Comparison of ENCODE assay signal across 8 cellular contexts in genomic region chr19:45509692-45510015, GRCh38. TPM values are rescaled to one million over a fixed set of nuclear protein-coding genes. Genes with fewer than 3 reads are reported as not detected.
DNase-seq lines count a peak whose midpoint lies in the region; TF ChIP-seq lines count a peak whose summit lies in the region.

No MANE protein-coding gene starts in this region.

- BruUV-seq in MCF 10A (replicated peaks; lab: Mats Ljungman, UMichigan): no TSS peak

- no peaks in the 10 kb centered on the region for H3K9me3 ChIP-seq in cardiac muscle cell (ENCODE audit: low read depth)
- no peaks in the 10 kb centered on the region for H3K9me3 ChIP-seq in mesodermal cell (ENCODE audit: control insufficient read depth, low read length)
- no peaks in the 10 kb centered on the region for H3K9me3 ChIP-seq in uterus

- no peaks in the 10 kb centered on the region for H3K27me3 Mint-ChIP-seq in MCF 10A (ENCODE audit: insufficient read depth, unreplicated experiment)

- peak overlapping the region; percentile 99 for H3K4me3 Mint-ChIP-seq in MCF 10A (ENCODE audit: unreplicated experiment)

- H3K36me3 Mint-ChIP-seq in MCF 10A (ENCODE audit: insufficient read depth, unreplicated experiment): peaks cover 12% of the 10 kb centered on the region

- H3K27me3 ChIP-seq in cardiac muscle cell: no peaks in the 10 kb centered on the region
- H3K27me3 ChIP-seq in uterus: no peaks in the 10 kb centered on the region

- no peaks in the 10 kb centered on the region for H3K9me3 Mint-ChIP-seq in MCF 10A (ENCODE audit: unreplicated experiment)

- 0% methylated on average over 2 of the region's 3 CpGs; no CpG with 5 or more reads in 1 of the 2 experiments for WGBS in mesodermal cell (ENCODE audit: insufficient coverage in 2 of 2), 2 experiments

- TF ChIP-seq CTCF in cardiac muscle cell (IDR thresholded peaks at IDR 0.05; ENCODE audit: low read depth, low read length) (no peak), MCF 10A (IDR thresholded peaks at IDR 0.05; ENCODE audit: unreplicated experiment) (no peak), uterus (IDR thresholded peaks at IDR 0.05) (no peak)

- POLR2A ChIA-PET in MCF 10A (lab: Yijun Ruan, JAX): interaction anchor here (0.6 to 1.5 kb wide), 5 partner anchors 24 to 353 kb away, joined by 3 to 4 read pairs (median 3); partner anchors contain the start of gene SYMPK

- no peaks in the 10 kb centered on the region for H3K4me1 ChIP-seq in cardiac muscle cell (ENCODE audit: low read depth)
- H3K4me1 ChIP-seq in mesodermal cell (ENCODE audit: control insufficient read depth, insufficient read depth, low read length, poor library complexity, severe bottlenecking): peaks cover 16% of the 10 kb centered on the region
- H3K4me1 ChIP-seq in uterus: peaks cover 0 to 8% of the 10 kb centered on the region in 2 donors

- H3K27ac ChIP-seq in cardiac muscle cell (peak overlapping the region; percentile 92), mesodermal cell (ENCODE audit: low read depth, low read length, severe bottlenecking) (peak overlapping the region; percentile 84), uterus (peak overlapping the region; percentile 83 to 96)

- peaks cover 34% of the 10 kb centered on the region for H3K4me1 Mint-ChIP-seq in MCF 10A (ENCODE audit: insufficient read depth, unreplicated experiment)

- CTCF ChIA-PET in MCF 10A (lab: Yijun Ruan, JAX): no interaction called here

- H3K4me3 ChIP-seq in cardiac muscle cell (peak overlapping the region; percentile 72), mesodermal cell (ENCODE audit: extremely low read depth, insufficient read depth, low read length, poor library complexity, severe bottlenecking) (peak overlapping the region; percentile 98), uterus (peak overlapping the region; percentile 74 to 91)

- TF ChIP-seq POLR2A in uterus (IDR thresholded peaks at IDR 0.05): no peak

- no peak for DNase-seq in cardiac muscle cell (ENCODE audit: low read depth in 1 of 2, low spot score in 1 of 2)
- no peak for DNase-seq in cardiac septum (ENCODE audit: low spot score)
- DNase-seq in MCF 10A (ENCODE audit: unreplicated experiment): no peak
- DNase-seq in uterus: no peak
- no peak for DNase-seq in NCI-H526 (lab: John Stamatoyannopoulos, UW)
- no peak for DNase-seq in central memory CD4-positive, alpha-beta T cell
- DNase-seq in LoVo (ENCODE audit: low spot score): no peak

- H3K27ac Mint-ChIP-seq in MCF 10A (ENCODE audit: low read depth, unreplicated experiment): peak overlapping the region; percentile 91

- H3K36me3 ChIP-seq in cardiac muscle cell: no peaks in the 10 kb centered on the region
- peaks cover 48% of the 10 kb centered on the region for H3K36me3 ChIP-seq in mesodermal cell (ENCODE audit: control insufficient read depth, insufficient read depth, low read length)
- no peaks in the 10 kb centered on the region for H3K36me3 ChIP-seq in uterus

- intact Hi-C loops in cardiac septum (cut with DNase I) (no loop called here), MCF 10A (cut with micrococcal nuclease) (loop anchor here (5.0 kb wide), 2 partner anchors 58 to 133 kb away; no protein-coding TSS in a partner anchor), uterus (cut with DNase I; ENCODE audit: low total_unique reads) (no loop called here)

RNA-seq across cellular contexts. Expression of gene VASP, which starts 2.4 kb away (rescaled TPM):
- total RNA-seq in cardiac muscle cell: 91.6 and 95.8 TPM in 2 replicates
- polyA plus RNA-seq in cardiac muscle cell: 72.4 and 83.3 TPM in 2 replicates
- total RNA-seq in cardiac septum: 60.4 TPM
- 168 and 178 TPM in 2 replicates for total RNA-seq in MCF 10A (2022)
- polyA plus RNA-seq in mesodermal cell (2013, experiment 1 of 2): 126 TPM
- polyA plus RNA-seq in mesodermal cell (2013, experiment 2 of 2): 106 TPM
- total RNA-seq in uterus: 100 to 1,000 TPM in 1 of 4 donors, 10 to 100 TPM in 3; 21.5 to 157 (median 38.3) TPM

RNA-seq across cellular contexts. Expression of gene PPM1N, which starts 11.4 kb away (rescaled TPM):
- total RNA-seq in cardiac muscle cell: 1.3 and 2.9 TPM in 2 replicates
- 1.2 and 4.0 TPM in 2 replicates for polyA plus RNA-seq in cardiac muscle cell
- 0.59 TPM for total RNA-seq in cardiac septum
- total RNA-seq in MCF 10A (2022): 0.33 and 0.42 TPM in 2 replicates
- polyA plus RNA-seq in mesodermal cell (2013, experiment 1 of 2): 1.8 TPM
- 2.5 TPM for polyA plus RNA-seq in mesodermal cell (2013, experiment 2 of 2)
- total RNA-seq in uterus: 10 to 100 TPM in 1 of 4 donors, not detected in 3; 42.5 TPM

RNA-seq across cellular contexts. Expression of gene RTN2, which starts 12.8 kb away (rescaled TPM):
- total RNA-seq in cardiac muscle cell: 43.7 and 56.5 TPM in 2 replicates
- 92.2 and 111 TPM in 2 replicates for polyA plus RNA-seq in cardiac muscle cell
- total RNA-seq in cardiac septum: 15.1 TPM
- total RNA-seq in MCF 10A (2022): 3.5 and 5.1 TPM in 2 replicates
- 59.0 TPM for polyA plus RNA-seq in mesodermal cell (2013, experiment 1 of 2)
- 55.5 TPM for polyA plus RNA-seq in mesodermal cell (2013, experiment 2 of 2)
- 1 to 10 TPM in 3 of 4 donors, not detected in 1; 5.9 to 9.0 (median 7.0) TPM for total RNA-seq in uterus

RNA-seq across cellular contexts. Expression of gene FOSB, which starts 41.9 kb away (rescaled TPM):
- total RNA-seq in cardiac muscle cell: 0.88 and 4.5 TPM in 2 replicates
- polyA plus RNA-seq in cardiac muscle cell: 1.7 and 3.0 TPM in 2 replicates
- total RNA-seq in cardiac septum: 0.94 TPM
- total RNA-seq in MCF 10A (2022): 13.3 and 29.3 TPM in 2 replicates
- polyA plus RNA-seq in mesodermal cell (2013, experiment 1 of 2): 2.4 TPM
- 3.2 TPM for polyA plus RNA-seq in mesodermal cell (2013, experiment 2 of 2)
- 10 to 100 TPM in 2 of 4 donors, 1 to 10 TPM in 1, not detected in 1; 8.1 to 52.1 (median 28.6) TPM for total RNA-seq in uterus
